ENCODE assay signal across 11 cellular contexts in the genomic region with DNA sequence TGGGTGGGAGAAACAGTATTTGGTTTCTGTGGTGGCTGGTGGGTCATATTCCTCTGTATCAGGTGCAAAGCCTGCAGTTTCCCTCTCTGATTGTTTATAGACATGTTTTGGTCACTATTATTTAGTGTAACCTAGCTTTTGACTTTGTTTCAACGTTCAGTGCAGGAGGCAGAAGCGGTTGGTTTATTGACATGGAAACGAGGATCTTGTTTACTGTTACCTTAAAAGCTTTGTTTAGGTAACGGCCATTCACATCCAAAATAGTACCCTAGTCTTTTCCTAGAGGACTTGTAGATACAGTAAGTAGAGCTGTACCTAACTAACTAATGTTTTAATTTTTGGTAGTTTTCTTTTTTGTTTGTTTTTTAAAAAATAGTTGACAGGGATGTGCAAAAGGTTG. TPM values are rescaled to one million over a fixed set of nuclear protein-coding genes. Genes with fewer than 3 reads are reported as not detected.
DNase-seq lines count a peak whose midpoint lies in the region; ATAC-seq lines count a peak whose summit lies in the region.
"Had no signal": no experiment of that assay in that cellular context is flagged by ENCODE, and none has a peak within 500 bp of the region (broad histone marks: within the 10 kb centered on the region; RNA-seq: fewer than 3 reads in every experiment).

No MANE protein-coding gene starts in this region.

- no peak overlapping the region for H3K27ac Mint-ChIP-seq in activated CD4-positive, alpha-beta T cell treated with anti-CD3 and anti-CD28 coated beads, Interleukin-2, amount 10 ng/mL, durations not matched to agents 7 days and 5 days

- DNase-seq in activated CD4-positive, alpha-beta T cell treated with anti-CD3 and anti-CD28 coated beads, Interleukin-2, amount 10 ng/mL, durations not matched to agents 7 days and 5 days, result no peak
- DNase-seq in activated CD4-positive, alpha-beta T cell treated with anti-CD3 and anti-CD28 coated beads, Interleukin-2, amount 50 U/mL, for 1 hour, result no peak
- DNase-seq in NCI-H748 treated with DMSO at 0.1 percent for 48 hours (lab: John Stamatoyannopoulos, UW) (peak; percentile 20), retina (peak; percentile 14), ureter (ENCODE audit: low spot score) (no peak)
- DNase-seq: activated T-cell treated with anti-CD3 and anti-CD28 coated beads, Interleukin-2, amount 50 U/mL, for 1 hour; foreskin fibroblast; GOT3 had no signal

- peaks cover 9% of the 10 kb centered on the region for H3K36me3 ChIP-seq in ectodermal cell (ENCODE audit: control insufficient read depth, insufficient read depth, low read length)

- H3K27ac ChIP-seq in ectodermal cell (ENCODE audit: insufficient read depth, low read depth, low read length, poor library complexity, severe bottlenecking), result no peak overlapping the region

- peaks cover 68% of the 10 kb centered on the region for H3K4me1 Mint-ChIP-seq in activated CD4-positive, alpha-beta T cell treated with anti-CD3 and anti-CD28 coated beads, Interleukin-2, amount 10 ng/mL, durations not matched to agents 7 days and 5 days

- ATAC-seq in HG03442 (IDR thresholded peaks at IDR 0.05; ENCODE audit: unreplicated experiment) (no peak), HG02588 (IDR thresholded peaks at IDR 0.05; ENCODE audit: unreplicated experiment) (no peak)

- peaks cover 63% of the 10 kb centered on the region for H3K36me3 Mint-ChIP-seq in activated CD4-positive, alpha-beta T cell treated with anti-CD3 and anti-CD28 coated beads, Interleukin-2, amount 10 ng/mL, durations not matched to agents 7 days and 5 days (ENCODE audit: low read depth)

- WGBS in ectodermal cell, 2 experiments, result 8 to 16% methylated on average over 4 of the region's 4 CpGs

- POLR2A ChIA-PET in activated CD4-positive, alpha-beta T cell treated with anti-CD3 and anti-CD28 coated beads, Interleukin-2, amount 10 ng/mL, durations not matched to agents 7 days and 5 days (lab: Charles Lee), result no interaction called here

- H3K4me3 Mint-ChIP-seq in activated CD4-positive, alpha-beta T cell treated with anti-CD3 and anti-CD28 coated beads, Interleukin-2, amount 10 ng/mL, durations not matched to agents 7 days and 5 days, result peak overlapping the region; percentile 8

- CTCF ChIA-PET in activated CD4-positive, alpha-beta T cell treated with anti-CD3 and anti-CD28 coated beads, Interleukin-2, amount 10 ng/mL, durations not matched to agents 7 days and 5 days (lab: Charles Lee), result interaction anchor here (1.4 kb wide), 1 partner anchor 413 kb away, joined by 3 read pairs; no protein-coding TSS in a partner anchor

- peaks cover 20% of the 10 kb centered on the region for H3K4me1 ChIP-seq in ectodermal cell (ENCODE audit: control insufficient read depth, insufficient read depth, low read length)

- peak overlapping the region; percentile 69 for H3K4me3 ChIP-seq in ectodermal cell (ENCODE audit: insufficient read depth, low read depth, low read length)

- peaks cover 2% of the 10 kb centered on the region for H3K27me3 Mint-ChIP-seq in activated CD4-positive, alpha-beta T cell treated with anti-CD3 and anti-CD28 coated beads, Interleukin-2, amount 10 ng/mL, durations not matched to agents 7 days and 5 days

- H3K9me3 Mint-ChIP-seq in activated CD4-positive, alpha-beta T cell treated with anti-CD3 and anti-CD28 coated beads, Interleukin-2, amount 10 ng/mL, durations not matched to agents 7 days and 5 days, result no peaks in the 10 kb centered on the region

- H3K27me3 ChIP-seq in ectodermal cell (ENCODE audit: control insufficient read depth, insufficient read depth, low read length, poor library complexity, severe bottlenecking), result peaks cover 10% of the 10 kb centered on the region

- H3K9me3 ChIP-seq in ectodermal cell (ENCODE audit: control insufficient read depth, low read length), result no peaks in the 10 kb centered on the region

RNA-seq across cellular contexts. Expression of gene MSI2, which starts 3.5 kb away (rescaled TPM):
- total RNA-seq in activated CD4-positive, alpha-beta T cell treated with anti-CD3 and anti-CD28 coated beads, Interleukin-2, amount 10 ng/mL, durations not matched to agents 7 days and 5 days, result 10 to 100 TPM; 87.6 to 96.0 TPM
- 111 TPM for polyA plus RNA-seq in ectodermal cell (2013, experiment 1 of 4)
- 131 TPM for polyA plus RNA-seq in ectodermal cell (2013, experiment 2 of 4)
- 65.3 TPM for polyA plus RNA-seq in ectodermal cell (2013, experiment 3 of 4)
- polyA plus RNA-seq in ectodermal cell (2013, experiment 4 of 4), result 74.6 TPM
- total RNA-seq in ureter, result 230 TPM

Comparison
In these comparisons a context has a peak if more than half of its experiments do, and no peak if none do; other contexts are left out.
1. DNase-seq: peak in NCI-H748 treated with DMSO at 0.1 percent for 48 hours (single experiment) and retina (single experiment); none in activated CD4-positive, alpha-beta T cell treated with anti-CD3 and anti-CD28 coated beads, Interleukin-2, amount 10 ng/mL, durations not matched to agents 7 days and 5 days (single experiment), activated CD4-positive, alpha-beta T cell treated with anti-CD3 and anti-CD28 coated beads, Interleukin-2, amount 50 U/mL, for 1 hour (single experiment) and ureter (single experiment).